In genomic region chr9:127158995-127159801, GRCh38 we compare ENCODE assay signal across 8 cellular contexts. TPM values are rescaled to one million over a fixed set of nuclear protein-coding genes. Genes with fewer than 3 reads are reported as not detected.
A peak's percentile ranks its signal among the peaks of the same experiment; 100 is the strongest.
DNase-seq lines count a peak whose midpoint lies in the region; ATAC-seq, FAIRE-seq and TF ChIP-seq lines count a peak whose summit lies in the region.

No MANE protein-coding gene starts in this region.

- H3K9me3 Mint-ChIP-seq in activated CD4-positive, alpha-beta T cell treated with anti-CD3 and anti-CD28 coated beads for 36 hours (ENCODE audit: low read depth) = no peaks in the 10 kb centered on the region

- no peaks in the 10 kb centered on the region for H3K9me3 ChIP-seq in PC-3 (ENCODE audit: low read length)

- no peak overlapping the region for H3K4me3 Mint-ChIP-seq in activated CD4-positive, alpha-beta T cell treated with anti-CD3 and anti-CD28 coated beads for 36 hours

- no peaks in the 10 kb centered on the region for H4K20me1 ChIP-seq in PC-3 (ENCODE audit: low read length)

- H3K79me2 ChIP-seq in PC-3 (ENCODE audit: low read length) = no peaks in the 10 kb centered on the region

- POLR2A ChIA-PET in PC-3 (lab: Charles Lee; ENCODE audit: unreplicated experiment) = no interaction called here
- POLR2A ChIA-PET in activated CD4-positive, alpha-beta T cell treated with anti-CD3 and anti-CD28 coated beads for 36 hours (lab: Charles Lee) = no interaction called here

- H3K36me3 ChIP-seq in bronchial epithelial cell (ENCODE audit: control insufficient read depth, insufficient read depth, low read length) (no peaks in the 10 kb centered on the region), PC-3 (ENCODE audit: low read depth, low read length) (no peaks in the 10 kb centered on the region)

- H3K4me2 ChIP-seq in PC-3 (ENCODE audit: low read length) = no peak overlapping the region

- no peak overlapping the region for H2AFZ ChIP-seq in PC-3 (ENCODE audit: low read length)

- TF ChIP-seq CTCF in bronchial epithelial cell (IDR thresholded peaks at IDR 0.05; ENCODE audit: insufficient read depth, low read length, severe bottlenecking) (no peak), PC-3 (conservative IDR thresholded peaks at IDR 0.05; ENCODE audit: low read depth, low read length) (no peak)

- H3K4me3 ChIP-seq in bronchial epithelial cell (ENCODE audit: low read depth, low read length) (no peak overlapping the region), PC-3 (ENCODE audit: low read length) (no peak overlapping the region)

- intact Hi-C loops in cardiac septum (cut with DNase I) (no loop called here), Right ventricle myocardium inferior (cut with DNase I) (no loop called here), PC-3 (cut with micrococcal nuclease) (no loop called here)
- intact Hi-C loops in activated CD4-positive, alpha-beta T cell treated with anti-CD3 and anti-CD28 coated beads for 36 hours (cut with DNase I, micrococcal nuclease) = no loop called here

- CTCF ChIA-PET in PC-3 (lab: Charles Lee) = no interaction called here
- CTCF ChIA-PET in activated CD4-positive, alpha-beta T cell treated with anti-CD3 and anti-CD28 coated beads for 36 hours (lab: Charles Lee) = interaction anchor here (0.8 kb wide), 1 partner anchor 54 kb away, joined by 3 read pairs; no protein-coding TSS in a partner anchor

- FAIRE-seq in bronchial epithelial cell (lab: Jason Lieb, UNC) (no peak), urothelium cell line (lab: Jason Lieb, UNC) (no peak)

- no peak overlapping the region for H3K27ac Mint-ChIP-seq in activated CD4-positive, alpha-beta T cell treated with anti-CD3 and anti-CD28 coated beads for 36 hours

- no peak for ATAC-seq in Right ventricle myocardium inferior
- ATAC-seq in left lobe of liver = peak; percentile 97
- ATAC-seq in PC-3 = no peak
- ATAC-seq in activated CD4-positive, alpha-beta T cell treated with anti-CD3 and anti-CD28 coated beads for 36 hours = no peak

- H3K4me1 ChIP-seq in PC-3 (ENCODE audit: insufficient read depth, low read length) = peaks cover 6% of the 10 kb centered on the region; the same call in 1 of the 2 replicates

- H3K27me3 ChIP-seq in bronchial epithelial cell (ENCODE audit: control insufficient read depth, insufficient read depth, low read length) (peaks cover 6% of the 10 kb centered on the region), PC-3 (ENCODE audit: low read length) (no peaks in the 10 kb centered on the region)

- H3K27ac ChIP-seq in PC-3 (ENCODE audit: low read length) = no peak overlapping the region

- H3K36me3 Mint-ChIP-seq in activated CD4-positive, alpha-beta T cell treated with anti-CD3 and anti-CD28 coated beads for 36 hours (ENCODE audit: low read depth) = no peaks in the 10 kb centered on the region

- DNase-seq in cardiac septum (ENCODE audit: low spot score) (peak; percentile 41), Right ventricle myocardium inferior (ENCODE audit: missing footprints) (no peak), bronchial epithelial cell (ENCODE audit: low read depth) (peak; percentile 33), left lobe of liver (ENCODE audit: low spot score) (peak; percentile 85), urothelium cell line (ENCODE audit: low spot score) (peak; percentile 60), PC-3 (no peak), NCI-H2227 treated with DMSO at 0.1 percent for 48 hours (lab: John Stamatoyannopoulos, UW) (no peak)
- no peak for DNase-seq in activated CD4-positive, alpha-beta T cell treated with anti-CD3 and anti-CD28 coated beads for 36 hours

- H3F3A ChIP-seq in PC-3 (ENCODE audit: low read length, unreplicated experiment) = no peaks in the 10 kb centered on the region

- no peak overlapping the region for H3K9ac ChIP-seq in PC-3 (ENCODE audit: low read length)

- peaks cover 21% of the 10 kb centered on the region for H3K4me1 Mint-ChIP-seq in activated CD4-positive, alpha-beta T cell treated with anti-CD3 and anti-CD28 coated beads for 36 hours

- peaks cover 6% of the 10 kb centered on the region for H3K27me3 Mint-ChIP-seq in activated CD4-positive, alpha-beta T cell treated with anti-CD3 and anti-CD28 coated beads for 36 hours

- no TSS peak for BruUV-seq in PC-3 (replicated peaks; lab: Mats Ljungman, UMichigan)

- no peaks in the 10 kb centered on the region for H3K9me2 ChIP-seq in PC-3 (replicated peaks; ENCODE audit: low read length)

RNA-seq across cellular contexts. Expression of gene ANGPTL2, which starts 36.8 kb away (rescaled TPM):
- total RNA-seq in cardiac septum (41.4 TPM), Right ventricle myocardium inferior (37.1 TPM), bronchial epithelial cell (0.13 and 0.79 TPM in 2 replicates), left lobe of liver (2.8 TPM), PC-3 (2014; rRNA removed) (0.07 and 0.75 TPM in 2 replicates)
- not detected for total RNA-seq in activated CD4-positive, alpha-beta T cell treated with anti-CD3 and anti-CD28 coated beads for 36 hours

Comparison
In these comparisons a context has a peak if more than half of its experiments do, and no peak if none do; other contexts are left out.
1. DNase-seq: peak in cardiac septum (single experiment), bronchial epithelial cell (single experiment), left lobe of liver (single experiment) and urothelium cell line (single experiment); none in Right ventricle myocardium inferior (single experiment), PC-3 (single experiment), NCI-H2227 treated with DMSO at 0.1 percent for 48 hours (single experiment) and activated CD4-positive, alpha-beta T cell treated with anti-CD3 and anti-CD28 coated beads for 36 hours (single experiment).
2. RNA of gene ANGPTL2, which starts 36.8 kb away (total RNA-seq): 41.4 TPM in cardiac septum (single experiment) and 37.1 TPM in Right ventricle myocardium inferior (single experiment); 2.8 TPM in left lobe of liver (single experiment), 0.13 to 0.79 TPM in bronchial epithelial cell, 0.07 to 0.75 TPM in PC-3 and not detected in activated CD4-positive, alpha-beta T cell treated with anti-CD3 and anti-CD28 coated beads for 36 hours; every median in the first group is over 10 times any median in the second.